34 cellular contexts compared by ENCODE assay signal in genomic region chr13:27822873-27823311, GRCh38. TPM values are rescaled to one million over a fixed set of nuclear protein-coding genes. Genes with fewer than 3 reads are reported as not detected.
DNase-seq lines count a peak whose midpoint lies in the region; TF ChIP-seq lines count a peak whose summit lies in the region.
"Had no signal": no experiment of that assay in that cellular context is flagged by ENCODE, and none has a peak within 500 bp of the region (broad histone marks: within the 10 kb centered on the region; RNA-seq: fewer than 3 reads in every experiment).

No MANE protein-coding gene starts in this region.

- peak; percentile 53 for DNase-seq in NCI-H748 (lab: John Stamatoyannopoulos, UW; ENCODE audit: unreplicated experiment)
- DNase-seq in NCI-H748 treated with DMSO at 0.1 percent for 48 hours (lab: John Stamatoyannopoulos, UW) = no peak
- peak; percentile 28 for DNase-seq in astrocyte of the hippocampus (ENCODE audit: low read depth, low spot score)
- peak; percentile 25 for DNase-seq in fibroblast of peridontal ligament (ENCODE audit: extremely low read depth)
- peak; percentile 39 for DNase-seq in neural progenitor cell (ENCODE audit: low spot score)
- DNase-seq in GM10248 (ENCODE audit: extremely low spot score) = no peak
- DNase-seq in osteocyte (ENCODE audit: extremely low spot score, unreplicated experiment) = no peak
- no peak for DNase-seq in COR-L47 (lab: John Stamatoyannopoulos, UW)
- DNase-seq: activated CD4-positive, alpha-beta T cell treated with anti-CD3 and anti-CD28 coated beads for 48 hours; activated gamma-delta T cell treated with Interleukin-2 at 50 U/mL for 16 hours; activated T-cell treated with anti-CD3 and anti-CD28 coated beads, Interleukin-2, amount 50 U/mL, for 1 hour; adrenal gland; AML-193; CD4-positive, alpha-beta T cell; DMS153; effector CD4-positive, alpha-beta T cell; hypothalamus; Karpas-422; NCI-H1694; NCI-H524 treated with DMSO at 0.1 percent for 48 hours; Peyer's patch; SHP77 treated with DMSO at 0.1 percent for 48 hours; stimulated activated CD4-positive, alpha-beta T cell treated with anti-CD3 and anti-CD28 coated beads, Interleukin-4, amount 100 ng/mL, for 1 hour; substantia nigra had no signal

- H3K4me3 Mint-ChIP-seq in neural progenitor cell = no peak overlapping the region
- no peak overlapping the region for H3K4me3 Mint-ChIP-seq in osteocyte (ENCODE audit: unreplicated experiment)
- H3K4me3 Mint-ChIP-seq: CD4-positive, alpha-beta T cell; T-helper 2 cell treated with Interferon-gamma antibody and Interleukin-4, amounts not matched to agents 5 μg/mL and 100 μg/mL, for 36 hours; type B pancreatic cell had no signal

- no peaks in the 10 kb centered on the region for H3K36me3 ChIP-seq in neural progenitor cell
- H3K36me3 ChIP-seq: adrenal gland, breast epithelium, HAP-1, Peyer's patch, right atrium auricular region had no signal

- H3K4me1 Mint-ChIP-seq in neural progenitor cell = no peaks in the 10 kb centered on the region
- H3K4me1 Mint-ChIP-seq in osteocyte (ENCODE audit: unreplicated experiment) = peaks cover 2% of the 10 kb centered on the region

- H4K20me1 ChIP-seq in neural progenitor cell (ENCODE audit: low read depth) = peaks cover 55% of the 10 kb centered on the region

- peak overlapping the region; percentile 42 for H3K4me3 ChIP-seq in neural progenitor cell
- H3K4me3 ChIP-seq: adrenal gland, breast epithelium, HAP-1, Peyer's patch, right atrium auricular region had no signal

- H3K36me3 Mint-ChIP-seq in neural progenitor cell (no peaks in the 10 kb centered on the region), osteocyte (ENCODE audit: unreplicated experiment) (no peaks in the 10 kb centered on the region)
- H3K36me3 Mint-ChIP-seq: type B pancreatic cell had no signal

- TF ChIP-seq CTCF in neural progenitor cell (IDR thresholded peaks at IDR 0.05) (no peak), GM10248 (IDR thresholded peaks at IDR 0.05; ENCODE audit: control extremely low read depth, extremely low read depth, low read depth, missing control alignments) (no peak), osteocyte (IDR thresholded peaks at IDR 0.05) (no peak)

- H3K27ac ChIP-seq in neural progenitor cell = no peak overlapping the region
- H3K27ac ChIP-seq: adrenal gland, breast epithelium, parathyroid adenoma, Peyer's patch, right atrium auricular region had no signal

- CTCF ChIA-PET in GM10248 (lab: Yijun Ruan, JAX) = interaction anchor here (1.3 to 13.3 kb wide), 6 partner anchors 15 to 460 kb away, joined by 5 to 324 read pairs (median 61); no protein-coding TSS in a partner anchor

- peaks cover 53% of the 10 kb centered on the region for H3K4me1 ChIP-seq in neural progenitor cell
- H3K4me1 ChIP-seq: adrenal gland, breast epithelium, HAP-1, parathyroid adenoma had no signal

- POLR2A ChIA-PET in GM10248 (lab: Yijun Ruan, JAX) = no interaction called here

- H3K27me3 Mint-ChIP-seq in neural progenitor cell (ENCODE audit: insufficient read depth, low read depth) (peaks cover 80% of the 10 kb centered on the region), osteocyte (ENCODE audit: unreplicated experiment) (peaks cover 61% of the 10 kb centered on the region)

- H3K27ac Mint-ChIP-seq in neural progenitor cell = no peak overlapping the region
- no peak overlapping the region for H3K27ac Mint-ChIP-seq in osteocyte (ENCODE audit: unreplicated experiment)
- H3K27ac Mint-ChIP-seq: CD4-positive, alpha-beta T cell; T-helper 2 cell treated with Interferon-gamma antibody and Interleukin-4, amounts not matched to agents 5 μg/mL and 100 μg/mL, for 36 hours; type B pancreatic cell had no signal

- no peak overlapping the region for H2AFZ ChIP-seq in neural progenitor cell (replicated peaks)
- H2AFZ ChIP-seq: parathyroid adenoma had no signal

- H3K79me2 ChIP-seq in neural progenitor cell (ENCODE audit: low read depth) = no peaks in the 10 kb centered on the region
- H3K79me2 ChIP-seq: parathyroid adenoma had no signal

- H3F3A ChIP-seq in neural progenitor cell (ENCODE audit: low read depth) = peaks cover 42% of the 10 kb centered on the region

- H3K9me3 Mint-ChIP-seq in neural progenitor cell (no peaks in the 10 kb centered on the region), osteocyte (ENCODE audit: unreplicated experiment) (no peaks in the 10 kb centered on the region)
- H3K9me3 Mint-ChIP-seq: CD4-positive, alpha-beta T cell; T-helper 2 cell treated with Interferon-gamma antibody and Interleukin-4, amounts not matched to agents 5 μg/mL and 100 μg/mL, for 36 hours; type B pancreatic cell had no signal

- no peak overlapping the region for H3K9ac ChIP-seq in neural progenitor cell
- H3K9ac ChIP-seq: parathyroid adenoma had no signal

- no peaks in the 10 kb centered on the region for H3K9me3 ChIP-seq in neural progenitor cell (ENCODE audit: low read depth)
- H3K9me3 ChIP-seq: adrenal gland, breast epithelium, HAP-1, Peyer's patch, right atrium auricular region had no signal

- peak overlapping the region; percentile 81 for H3K4me2 ChIP-seq in neural progenitor cell

- peaks cover 100% of the 10 kb centered on the region for H3K27me3 ChIP-seq in neural progenitor cell

RNA-seq across cellular contexts. Expression of gene GSX1, which starts 30.6 kb away (rescaled TPM):
- not detected in 2 replicates for total RNA-seq in neural progenitor cell (ENCODE audit: low replicate concordance)
- total RNA-seq in osteocyte = not detected in 2 replicates
- total RNA-seq: activated CD8-positive, alpha-beta memory T cell treated with anti-CD3 and anti-CD28 coated beads for 36 hours; adrenal gland; breast epithelium; CD4-positive, alpha-beta T cell; esophagus mucosa; HT1080; lower leg skin; Peyer's patch; right atrium auricular region had no signal

Comparison
In these comparisons a context has a peak if more than half of its experiments do, and no peak if none do; other contexts are left out.
1. DNase-seq: peak in NCI-H748 (single experiment), astrocyte of the hippocampus (single experiment), fibroblast of peridontal ligament (single experiment) and neural progenitor cell (single experiment); none in NCI-H748 treated with DMSO at 0.1 percent for 48 hours (single experiment), GM10248 (single experiment), osteocyte (single experiment) and COR-L47 (single experiment).